1 cellular context compared by ENCODE assay signal in the genomic region with DNA sequence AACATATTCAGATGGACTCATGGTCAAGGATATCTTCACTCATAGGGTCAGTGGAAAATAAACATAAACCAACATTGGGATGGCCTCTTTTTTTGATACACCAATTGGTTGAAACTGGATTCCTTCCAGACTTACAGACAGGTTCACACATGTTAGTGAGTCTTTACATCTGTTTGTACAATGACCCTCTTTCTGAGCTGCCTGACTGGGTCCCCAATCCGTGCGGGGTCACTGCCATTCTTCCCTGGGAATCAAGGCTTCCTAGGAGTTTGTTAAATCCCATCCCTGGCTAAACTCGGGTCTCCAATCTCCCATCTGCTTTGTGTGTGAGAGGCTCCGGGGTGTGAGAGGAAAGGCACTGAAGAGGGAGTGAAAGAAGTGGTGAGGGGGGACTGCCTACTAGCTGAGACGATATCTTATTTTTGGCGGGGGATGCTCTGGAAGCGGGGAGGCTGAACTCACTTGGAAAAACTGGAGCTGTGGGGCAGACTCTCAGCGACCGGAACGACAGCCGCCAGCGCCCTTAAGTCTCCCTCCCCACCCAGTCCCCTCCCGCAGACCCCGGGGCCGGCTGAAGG.
TF ChIP-seq lines count a peak whose summit lies in the region.

No MANE protein-coding gene starts in this region.

TF ChIP-seq in endothelial cell of umbilical vein, 7 proteins besides CTCF, POLR2A, EP300 and RAD21 (continued from another document):
- TF ChIP-seq, protein P1, sequence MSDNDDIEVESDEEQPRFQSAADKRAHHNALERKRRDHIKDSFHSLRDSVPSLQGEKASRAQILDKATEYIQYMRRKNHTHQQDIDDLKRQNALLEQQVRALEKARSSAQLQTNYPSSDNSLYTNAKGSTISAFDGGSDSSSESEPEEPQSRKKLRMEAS (IDR thresholded peaks at IDR 0.05; ENCODE audit: insufficient read depth, insufficient read length), result no peak
- no peak for TF ChIP-seq JUN (IDR thresholded peaks at IDR 0.05; ENCODE audit: borderline replicate concordance, insufficient read depth, insufficient read length, low read depth)
- TF ChIP-seq MYC (IDR thresholded peaks at IDR 0.05; ENCODE audit: low read depth, low read length), result no peak
- no peak for TF ChIP-seq POLR2AphosphoS5 (IDR thresholded peaks at IDR 0.05; ENCODE audit: insufficient read depth, low read depth, low read length)
